ENCODE assay signal across 9 cellular contexts in the genomic region with DNA sequence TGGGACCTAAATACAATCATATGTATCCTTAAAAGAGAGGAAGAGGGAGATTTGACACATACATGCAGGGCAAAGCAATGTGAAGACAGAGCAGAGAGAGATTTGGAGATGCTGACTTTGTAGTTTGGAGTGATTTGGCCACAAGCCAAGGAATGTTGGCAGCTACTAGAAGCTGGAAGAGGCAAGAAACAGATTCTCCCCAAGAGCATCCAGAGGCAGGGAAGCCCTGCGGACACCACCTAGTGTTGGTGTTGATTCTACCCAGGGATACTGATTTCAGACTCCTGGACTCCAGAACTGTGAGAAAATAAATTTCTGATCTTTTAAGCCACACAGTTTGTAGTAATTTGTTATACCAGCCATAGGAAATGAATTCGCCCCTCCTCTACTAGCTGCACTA.
DNase-seq lines count a peak whose midpoint lies in the region; FAIRE-seq and TF ChIP-seq lines count a peak whose summit lies in the region.
"Had no signal": no experiment of that assay in that cellular context is flagged by ENCODE, and none has a peak within 500 bp of the region (broad histone marks: within the 10 kb centered on the region; RNA-seq: fewer than 3 reads in every experiment).

No MANE protein-coding gene starts in this region.

- H3K4me2 ChIP-seq in hepatocyte = no peak overlapping the region

- intact Hi-C loops in tibial artery (cut with DNase I; ENCODE audit: low total_unique reads) = loop anchor here (5.0 to 10.0 kb wide), 2 partner anchors 226 to 1731 kb away; a partner anchor contains a TSS

- no peaks in the 10 kb centered on the region for H3K36me3 ChIP-seq in hepatocyte (replicated peaks; ENCODE audit: insufficient read depth, low read depth)
- no peaks in the 10 kb centered on the region for H3K36me3 ChIP-seq in tibial artery

- H3K4me3 ChIP-seq in hepatocyte = no peak overlapping the region
- no peak overlapping the region for H3K4me3 ChIP-seq in tibial artery

- H3K79me2 ChIP-seq in hepatocyte = no peaks in the 10 kb centered on the region

- WGBS in hepatocyte (ENCODE audit: low lambda C conversion rate, missing lambda C conversion rate) = 94% methylated on average over 2 of the region's 2 CpGs

- no peaks in the 10 kb centered on the region for H3K9me2 ChIP-seq in hepatocyte (replicated peaks; ENCODE audit: insufficient read depth)

- TF ChIP-seq CTCF in hepatocyte (IDR thresholded peaks at IDR 0.05; ENCODE audit: poor library complexity) (no peak), tibial artery (IDR thresholded peaks at IDR 0.05) (no peak)

- DNase-seq in NCI-H2107 treated with DMSO at 0.1 percent for 48 hours (lab: John Stamatoyannopoulos, UW; ENCODE audit: unreplicated experiment) (peak; percentile 5), NCI-H2107 (lab: John Stamatoyannopoulos, UW) (no peak), amygdala (lab: John Stamatoyannopoulos, UW) (peak in 37 of 56 donors; percentile 3 to 77 (median 27)), hepatocyte (ENCODE audit: low spot score) (peak; percentile 48), tibial artery (peak; percentile 70 to 73), frontal cortex (ENCODE audit: low spot score in 2 of 2) (no peak), HUDEP-2 (lab: John Stamatoyannopoulos, UW; ENCODE audit: unreplicated experiment in 76 of 76) (no peak), MV-4-11 (lab: John Stamatoyannopoulos, UW) (no peak)

- no peaks in the 10 kb centered on the region for H3K27me3 ChIP-seq in hepatocyte
- no peaks in the 10 kb centered on the region for H3K27me3 ChIP-seq in tibial artery

- H2AFZ ChIP-seq in hepatocyte = no peak overlapping the region

- no peaks in the 10 kb centered on the region for H4K20me1 ChIP-seq in hepatocyte (ENCODE audit: insufficient read depth, poor library complexity, severe bottlenecking)

- H3K27ac ChIP-seq in hepatocyte = no peak overlapping the region
- H3K27ac ChIP-seq in tibial artery = no peak overlapping the region

- H3K4me1 ChIP-seq in hepatocyte (ENCODE audit: insufficient read depth) = peaks cover 6% of the 10 kb centered on the region
- peaks cover 0 to 34% (median 24%) of the 10 kb centered on the region in 4 donors for H3K4me1 ChIP-seq in tibial artery

- FAIRE-seq in frontal cortex (lab: Jason Lieb, UNC) = no peak
- FAIRE-seq: H1 had no signal

- H3K9me3 ChIP-seq in hepatocyte (ENCODE audit: low read depth) = no peaks in the 10 kb centered on the region
- no peaks in the 10 kb centered on the region for H3K9me3 ChIP-seq in tibial artery

Comparison
In these comparisons a context has a peak if more than half of its experiments do, and no peak if none do; other contexts are left out.
1. DNase-seq: peak in NCI-H2107 treated with DMSO at 0.1 percent for 48 hours (single experiment), amygdala (37 of 56), hepatocyte (single experiment) and tibial artery (2 of 2); none in NCI-H2107 (single experiment), frontal cortex (0 of 2), HUDEP-2 (0 of 76) and MV-4-11 (single experiment).